Comparison of ENCODE assay signal across 1 cellular context in the genomic region with DNA sequence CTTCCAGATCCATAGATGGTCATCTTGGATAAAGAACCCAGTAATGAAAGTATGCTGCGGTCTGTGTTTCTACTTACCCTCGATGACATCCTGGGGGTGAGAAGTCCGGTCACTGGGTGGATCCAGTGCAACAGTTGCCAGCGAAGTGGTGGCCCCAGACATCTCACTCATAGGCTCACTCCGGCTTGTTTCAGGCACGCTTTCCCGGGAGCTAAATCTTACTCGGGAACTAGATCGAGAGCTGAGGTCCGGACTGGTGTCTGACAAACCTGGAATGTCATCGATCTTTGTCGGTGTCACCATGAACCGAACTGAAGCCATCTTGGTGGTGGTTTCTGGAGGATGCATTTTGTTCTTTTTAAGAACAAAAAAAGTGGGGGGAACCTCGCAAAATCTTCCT.
A peak's percentile ranks its signal among the peaks of the same experiment; 100 is the strongest.
TF ChIP-seq lines count a peak whose summit lies in the region.

No MANE protein-coding gene starts in this region.

TF ChIP-seq in K562, 482 proteins besides CTCF, POLR2A, EP300 and RAD21 (continued from another document):
- TF ChIP-seq, protein P1, sequence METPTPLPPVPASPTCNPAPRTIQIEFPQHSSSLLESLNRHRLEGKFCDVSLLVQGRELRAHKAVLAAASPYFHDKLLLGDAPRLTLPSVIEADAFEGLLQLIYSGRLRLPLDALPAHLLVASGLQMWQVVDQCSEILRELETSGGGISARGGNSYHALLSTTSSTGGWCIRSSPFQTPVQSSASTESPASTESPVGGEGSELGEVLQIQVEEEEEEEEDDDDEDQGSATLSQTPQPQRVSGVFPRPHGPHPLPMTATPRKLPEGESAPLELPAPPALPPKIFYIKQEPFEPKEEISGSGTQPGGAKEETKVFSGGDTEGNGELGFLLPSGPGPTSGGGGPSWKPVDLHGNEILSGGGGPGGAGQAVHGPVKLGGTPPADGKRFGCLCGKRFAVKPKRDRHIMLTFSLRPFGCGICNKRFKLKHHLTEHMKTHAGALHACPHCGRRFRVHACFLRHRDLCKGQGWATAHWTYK (CRISPR knock-in tag; IDR thresholded peaks at IDR 0.05), result peak; percentile 76; the same call in 1 of the 2 replicates
- peak; percentile 76 for TF ChIP-seq ZNF23 (CRISPR knock-in tag; IDR thresholded peaks at IDR 0.05)
- peak; percentile 63; the same call in 1 of the 2 replicates for TF ChIP-seq CREB3 (tag; conservative IDR thresholded peaks at IDR 0.05; ENCODE audit: low read depth)
- peak; percentile 98 for TF ChIP-seq ZNF311 (CRISPR knock-in tag; IDR thresholded peaks at IDR 0.05)
- TF ChIP-seq, protein P2, sequence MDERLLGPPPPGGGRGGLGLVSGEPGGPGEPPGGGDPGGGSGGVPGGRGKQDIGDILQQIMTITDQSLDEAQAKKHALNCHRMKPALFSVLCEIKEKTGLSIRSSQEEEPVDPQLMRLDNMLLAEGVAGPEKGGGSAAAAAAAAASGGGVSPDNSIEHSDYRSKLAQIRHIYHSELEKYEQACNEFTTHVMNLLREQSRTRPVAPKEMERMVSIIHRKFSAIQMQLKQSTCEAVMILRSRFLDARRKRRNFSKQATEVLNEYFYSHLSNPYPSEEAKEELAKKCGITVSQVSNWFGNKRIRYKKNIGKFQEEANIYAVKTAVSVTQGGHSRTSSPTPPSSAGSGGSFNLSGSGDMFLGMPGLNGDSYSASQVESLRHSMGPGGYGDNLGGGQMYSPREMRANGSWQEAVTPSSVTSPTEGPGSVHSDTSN (CRISPR knock-in tag; IDR thresholded peaks at IDR 0.05; ENCODE audit: low read depth), result no peak
- TF ChIP-seq, protein P2 (tag; conservative IDR thresholded peaks at IDR 0.05; ENCODE audit: low read depth), result no peak
TF ChIP-seq in K562: peak in this region for 42.
